ENCODE assay signal across 3 cellular contexts in the genomic region with DNA sequence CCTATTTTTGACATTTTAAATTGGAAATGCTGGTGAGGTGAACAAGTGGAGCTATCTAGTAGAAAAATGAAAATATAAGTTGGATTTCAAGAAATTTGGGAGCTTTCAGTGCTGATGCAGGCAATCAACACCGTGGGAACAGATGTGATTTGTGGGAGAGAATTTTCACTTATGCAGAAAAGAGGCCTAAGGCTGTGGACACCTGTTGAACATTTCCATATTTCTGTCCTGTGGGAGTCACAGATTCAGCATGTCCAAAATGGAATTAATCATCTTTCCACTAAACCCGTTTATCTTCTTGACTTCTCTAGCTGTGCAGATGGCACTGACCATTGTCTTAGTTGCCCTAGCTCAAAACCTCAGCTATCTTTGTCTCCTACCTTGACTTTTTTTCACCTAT.
"Had no signal": no experiment of that assay in that cellular context is flagged by ENCODE, and none has a peak within 500 bp of the region (broad histone marks: within the 10 kb centered on the region; RNA-seq: fewer than 3 reads in every experiment).

No MANE protein-coding gene starts in this region.

- DNase-seq: GDM1, GF-D8 had no signal

- ATAC-seq: GM12878 had no signal

- H3K4me3 ChIP-seq: GM12878 had no signal
